In genomic region chr14:102870994-102871831, GRCh38 we compare ENCODE assay signal across 18 cellular contexts. TPM values are rescaled to one million over a fixed set of nuclear protein-coding genes. Genes with fewer than 3 reads are reported as not detected.
DNase-seq lines count a peak whose midpoint lies in the region; ATAC-seq and TF ChIP-seq lines count a peak whose summit lies in the region.
"Had no signal": no experiment of that assay in that cellular context is flagged by ENCODE, and none has a peak within 500 bp of the region (broad histone marks: within the 10 kb centered on the region; RNA-seq: fewer than 3 reads in every experiment).

No MANE protein-coding gene starts in this region.

- peaks cover 26% of the 10 kb centered on the region for H3K79me2 ChIP-seq in MM.1S (ENCODE audit: low read length)

- ATAC-seq in gastrocnemius medialis (peak; percentile 18 to 47), HG03097 (IDR thresholded peaks at IDR 0.05; ENCODE audit: low FRiP score, unreplicated experiment) (no peak)
- no peak for ATAC-seq in naive thymus-derived CD4-positive, alpha-beta T cell
- ATAC-seq: A549 had no signal

- H2AFZ ChIP-seq in MM.1S (ENCODE audit: low read length) = no peak overlapping the region

- H3K27me3 ChIP-seq in MM.1S (replicated peaks; ENCODE audit: insufficient read depth, low read length) (no peaks in the 10 kb centered on the region), gastrocnemius medialis (no peaks in the 10 kb centered on the region)
- H3K27me3 ChIP-seq in naive thymus-derived CD4-positive, alpha-beta T cell (ENCODE audit: control insufficient read depth in 2 of 2, insufficient read depth in 2 of 2, low read length in 2 of 2) = no peaks in the 10 kb centered on the region
- H3K27me3 ChIP-seq: sigmoid colon, stomach had no signal

- no peak overlapping the region; the same call in 1 of the 2 replicates for H3K9ac ChIP-seq in MM.1S (ENCODE audit: low read length)

- no peak for TF ChIP-seq CTCF in MM.1S (IDR thresholded peaks at IDR 0.05; ENCODE audit: low read length)
- TF ChIP-seq CTCF in gastrocnemius medialis (IDR thresholded peaks at IDR 0.05 in 4 of 5, conservative IDR thresholded peaks at IDR 0.05 in 1 of 5) = no peak

- intact Hi-C loops in gastrocnemius medialis (cut with DNase I; ENCODE audit: low total_unique reads) = no loop called here
- intact Hi-C loops in naive thymus-derived CD4-positive, alpha-beta T cell (cut with micrococcal nuclease) = no loop called here

- H3K9me3 Mint-ChIP-seq in naive thymus-derived CD4-positive, alpha-beta T cell = no peaks in the 10 kb centered on the region
- H3K9me3 Mint-ChIP-seq: neural crest cell had no signal

- H3F3A ChIP-seq in MM.1S (ENCODE audit: insufficient read depth, low read length) = peaks cover 13% of the 10 kb centered on the region; the same call in 1 of the 2 replicates

- no peaks in the 10 kb centered on the region for H3K9me3 ChIP-seq in MM.1S (replicated peaks; ENCODE audit: insufficient read depth, low read length)
- no peaks in the 10 kb centered on the region for H3K9me3 ChIP-seq in gastrocnemius medialis
- no peaks in the 10 kb centered on the region for H3K9me3 ChIP-seq in naive thymus-derived CD4-positive, alpha-beta T cell (ENCODE audit: control insufficient read depth in 2 of 3, low read length in 3 of 3)
- H3K9me3 ChIP-seq: A549, sigmoid colon, stomach had no signal

- H4K20me1 ChIP-seq in MM.1S (ENCODE audit: insufficient read depth, low read length) = no peaks in the 10 kb centered on the region

- no peak overlapping the region for H3K4me3 ChIP-seq in MM.1S (ENCODE audit: low read length)
- no peak overlapping the region for H3K4me3 ChIP-seq in gastrocnemius medialis
- no peak overlapping the region for H3K4me3 ChIP-seq in naive thymus-derived CD4-positive, alpha-beta T cell (ENCODE audit: low read length)
- H3K4me3 ChIP-seq: A549, sigmoid colon, stomach had no signal

- H3K9me2 ChIP-seq in MM.1S (replicated peaks; ENCODE audit: insufficient read depth, low read length) = no peaks in the 10 kb centered on the region

- CTCF ChIA-PET in naive thymus-derived CD4-positive, alpha-beta T cell (lab: Charles Lee) = interaction anchor here (0.8 to 1.1 kb wide), 2 partner anchors 8 to 11 kb away, joined by 3 read pairs; no protein-coding TSS in a partner anchor

- H3K36me3 ChIP-seq in MM.1S (replicated peaks; ENCODE audit: insufficient read depth, low read length) (no peaks in the 10 kb centered on the region), gastrocnemius medialis (peaks cover 0 to 7% of the 10 kb centered on the region in 2 donors)
- H3K36me3 ChIP-seq in naive thymus-derived CD4-positive, alpha-beta T cell (ENCODE audit: control insufficient read depth in 2 of 3, insufficient read depth in 3 of 3, low read length in 3 of 3) = peaks cover under 1 to 61% (median 15%) of the 10 kb centered on the region in 3 experiments

- H3K27me3 Mint-ChIP-seq in naive thymus-derived CD4-positive, alpha-beta T cell = no peaks in the 10 kb centered on the region

- DNase-seq in NCI-H510A treated with DMSO at 0.1 percent for 48 hours (lab: John Stamatoyannopoulos, UW) = peak; percentile 25
- DNase-seq in NCI-H510A (lab: John Stamatoyannopoulos, UW) = no peak
- peak; percentile 58 for DNase-seq in MM.1S
- peak; percentile 41 for DNase-seq in cerebellum (ENCODE audit: low spot score)
- no peak for DNase-seq in gastrocnemius medialis
- no peak for DNase-seq in naive thymus-derived CD4-positive, alpha-beta T cell
- no peak for DNase-seq in putamen (ENCODE audit: low spot score)
- DNase-seq: Karpas-422; NCI-H2029; NK-92 treated with Interleukin-12 subunit alpha and Interleukin-12 subunit beta, amount 100 ng/mL, for 24 hours; sigmoid colon; stomach had no signal

- H3K27ac ChIP-seq in MM.1S (ENCODE audit: low read length) (peak overlapping the region; percentile 77), gastrocnemius medialis (no peak overlapping the region)
- no peak overlapping the region for H3K27ac ChIP-seq in naive thymus-derived CD4-positive, alpha-beta T cell (ENCODE audit: low read depth, low read length)
- H3K27ac ChIP-seq: A549, HL-60, sigmoid colon, stomach had no signal

- H3K4me3 Mint-ChIP-seq in naive thymus-derived CD4-positive, alpha-beta T cell = no peak overlapping the region
- H3K4me3 Mint-ChIP-seq: neural crest cell had no signal

- POLR2A ChIA-PET in naive thymus-derived CD4-positive, alpha-beta T cell (lab: Charles Lee) = no interaction called here

- peak overlapping the region; percentile 43 for H3K4me2 ChIP-seq in MM.1S (ENCODE audit: low read depth, low read length)
- H3K4me2 ChIP-seq: A549 had no signal

- H3K27ac Mint-ChIP-seq in naive thymus-derived CD4-positive, alpha-beta T cell = peak overlapping the region in 2 of 9 donors; percentile 43 to 75

- in situ Hi-C loops in gastrocnemius medialis (cut with MboI; ENCODE audit: low sequenced_read_pairs in 4 of 4) = no loop called here

- peaks cover 7 to 33% (median 22%) of the 10 kb centered on the region in 5 donors for H3K36me3 Mint-ChIP-seq in naive thymus-derived CD4-positive, alpha-beta T cell

- TF ChIP-seq POLR2A in gastrocnemius medialis (IDR thresholded peaks at IDR 0.05) = no peak

- H3K4me1 Mint-ChIP-seq in naive thymus-derived CD4-positive, alpha-beta T cell = peaks cover 0 to 22% (median 4%) of the 10 kb centered on the region in 7 donors
- H3K4me1 Mint-ChIP-seq: neural crest cell had no signal

- H3K4me1 ChIP-seq in MM.1S (ENCODE audit: low read length) (peaks cover 25% of the 10 kb centered on the region; the same call in 1 of the 2 replicates), gastrocnemius medialis (peaks cover 0 to 7% of the 10 kb centered on the region in 2 donors)
- H3K4me1 ChIP-seq in naive thymus-derived CD4-positive, alpha-beta T cell (ENCODE audit: control insufficient read depth in 2 of 2, insufficient read depth in 2 of 2, low read length in 2 of 2) = peaks cover 0 to 6% of the 10 kb centered on the region in 2 donors
- H3K4me1 ChIP-seq: sigmoid colon, stomach had no signal

RNA-seq across cellular contexts. Expression of gene AMN, which starts 51.2 kb away (rescaled TPM):
- total RNA-seq in cerebellum (0.73 TPM), gastrocnemius medialis (1 to 10 TPM in 1 of 4 donors, under 1 TPM in 1, not detected in 2; 0.42 to 4.3 TPM)
- 10 to 100 TPM in 2 of 5 experiments, 1 to 10 TPM in 2, under 1 TPM in 1; 0.53 to 11.0 (median 4.0) TPM for total RNA-seq in naive thymus-derived CD4-positive, alpha-beta T cell
- 1 to 10 TPM; 3.0 to 3.8 TPM for polyA plus RNA-seq in naive thymus-derived CD4-positive, alpha-beta T cell
- total RNA-seq: H4, sigmoid colon, SK-MEL-5 had no signal

Comparison
In these comparisons a context has a peak if more than half of its experiments do, and no peak if none do; other contexts are left out.
1. DNase-seq: peak in NCI-H510A treated with DMSO at 0.1 percent for 48 hours (single experiment), MM.1S (single experiment) and cerebellum (single experiment); none in NCI-H510A (single experiment), gastrocnemius medialis (0 of 2), naive thymus-derived CD4-positive, alpha-beta T cell (0 of 9) and putamen (single experiment).
2. ATAC-seq: peak in gastrocnemius medialis (2 of 2); none in HG03097 (single experiment) and naive thymus-derived CD4-positive, alpha-beta T cell (single experiment).